ENCODE assay signal across 9 cellular contexts in the genomic region with DNA sequence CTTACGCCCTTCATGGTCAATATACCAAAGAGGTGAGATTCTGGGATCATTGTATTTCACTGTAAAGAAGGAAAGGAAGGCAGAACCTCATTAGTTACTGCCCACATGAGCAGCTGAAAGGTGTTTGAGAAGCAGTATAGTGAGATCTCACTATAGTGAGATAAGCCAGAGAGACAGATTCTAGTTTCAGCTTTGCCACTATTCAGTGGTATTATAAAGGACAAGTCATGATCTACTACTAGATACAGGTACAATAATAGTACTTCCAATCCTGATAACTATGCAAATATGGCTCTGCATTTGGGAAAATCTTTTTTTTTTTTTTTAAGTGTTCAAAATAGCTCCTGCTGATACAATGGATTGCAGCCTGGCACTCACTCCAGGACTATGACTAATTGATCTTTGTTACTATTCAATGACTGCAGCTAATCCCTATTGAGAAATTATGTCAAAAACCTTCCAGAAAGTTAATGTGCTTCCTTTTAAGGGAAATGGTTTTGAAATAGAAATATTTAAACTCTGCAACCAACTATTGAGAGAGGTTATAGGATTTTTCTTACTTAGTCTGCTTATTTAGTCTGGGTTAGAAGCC. TPM values are rescaled to one million over a fixed set of nuclear protein-coding genes. Genes with fewer than 3 reads are reported as not detected.
DNase-seq lines count a peak whose midpoint lies in the region; ATAC-seq and TF ChIP-seq lines count a peak whose summit lies in the region.
"Had no signal": no experiment of that assay in that cellular context is flagged by ENCODE, and none has a peak within 500 bp of the region (broad histone marks: within the 10 kb centered on the region; RNA-seq: fewer than 3 reads in every experiment).

No MANE protein-coding gene starts in this region.

- no peaks in the 10 kb centered on the region for H3K36me3 Mint-ChIP-seq in activated naive CD8-positive, alpha-beta T cell treated with anti-CD3 and anti-CD28 coated beads for 36 hours
- H3K36me3 Mint-ChIP-seq in nephron progenitor cell (ENCODE audit: low read depth) = peaks cover 48% of the 10 kb centered on the region

- H3K4me3 Mint-ChIP-seq in activated naive CD8-positive, alpha-beta T cell treated with anti-CD3 and anti-CD28 coated beads for 36 hours = no peak overlapping the region
- no peak overlapping the region for H3K4me3 Mint-ChIP-seq in nephron progenitor cell

- ATAC-seq in GM18519 (IDR thresholded peaks at IDR 0.05; ENCODE audit: low FRiP score, unreplicated experiment) (peak; percentile 36), HG02885 (IDR thresholded peaks at IDR 0.05; ENCODE audit: poor library complexity, unreplicated experiment) (peak; percentile 52)

- no peaks in the 10 kb centered on the region for H3K27me3 Mint-ChIP-seq in activated naive CD8-positive, alpha-beta T cell treated with anti-CD3 and anti-CD28 coated beads for 36 hours
- no peaks in the 10 kb centered on the region for H3K27me3 Mint-ChIP-seq in nephron progenitor cell (ENCODE audit: low read depth, poor library complexity)

- H3K27ac Mint-ChIP-seq in activated naive CD8-positive, alpha-beta T cell treated with anti-CD3 and anti-CD28 coated beads for 36 hours = no peak overlapping the region
- no peak overlapping the region for H3K27ac Mint-ChIP-seq in nephron progenitor cell

- TF ChIP-seq CTCF in nephron progenitor cell (IDR thresholded peaks at IDR 0.05) = no peak

- DNase-seq in amniotic epithelial cell (ENCODE audit: low read depth) = peak; percentile 59
- peak; percentile 19 for DNase-seq in myocyte (ENCODE audit: low read depth)
- no peak for DNase-seq in activated naive CD8-positive, alpha-beta T cell treated with anti-CD3 and anti-CD28 coated beads for 36 hours
- no peak for DNase-seq in nephron progenitor cell
- DNase-seq in activated CD4-positive, alpha-beta T cell treated with anti-CD3 and anti-CD28 coated beads, Interleukin-2, amount 50 U/mL, for 48 hours = no peak
- DNase-seq in C1 segment of cervical spinal cord (lab: John Stamatoyannopoulos, UW) = no peak

- no peaks in the 10 kb centered on the region for H3K4me1 Mint-ChIP-seq in activated naive CD8-positive, alpha-beta T cell treated with anti-CD3 and anti-CD28 coated beads for 36 hours
- peaks cover 10% of the 10 kb centered on the region for H3K4me1 Mint-ChIP-seq in nephron progenitor cell

- H3K9me3 Mint-ChIP-seq in activated naive CD8-positive, alpha-beta T cell treated with anti-CD3 and anti-CD28 coated beads for 36 hours = no peaks in the 10 kb centered on the region
- H3K9me3 Mint-ChIP-seq in nephron progenitor cell = no peaks in the 10 kb centered on the region

RNA-seq across cellular contexts. Expression of gene DLAT, which starts 8.3 kb away (rescaled TPM):
- total RNA-seq in myocyte = 41.9 and 65.1 TPM in 2 replicates
- polyA plus RNA-seq in myocyte (2012) = 15.0 TPM
- total RNA-seq in activated naive CD8-positive, alpha-beta T cell treated with anti-CD3 and anti-CD28 coated beads for 36 hours = 10 to 100 TPM; 71.7 to 76.2 TPM

RNA-seq across cellular contexts. Expression of gene PIH1D2, which starts 57.0 kb away (rescaled TPM):
- total RNA-seq in myocyte = 1.1 and 1.5 TPM in 2 replicates
- polyA plus RNA-seq in myocyte (2012) = 1.6 TPM
- under 1 TPM; 0.32 to 0.82 TPM for total RNA-seq in activated naive CD8-positive, alpha-beta T cell treated with anti-CD3 and anti-CD28 coated beads for 36 hours
- total RNA-seq: mononuclear cell had no signal

RNA-seq across cellular contexts. Expression of gene NKAPD1, which starts 57.2 kb away (rescaled TPM):
- total RNA-seq in myocyte = 20.6 and 29.3 TPM in 2 replicates
- 16.7 TPM for polyA plus RNA-seq in myocyte (2012)
- 10 to 100 TPM; 28.5 to 31.7 TPM for total RNA-seq in activated naive CD8-positive, alpha-beta T cell treated with anti-CD3 and anti-CD28 coated beads for 36 hours

Comparison
In these comparisons a context has a peak if more than half of its experiments do, and no peak if none do; other contexts are left out.
1. DNase-seq: peak in amniotic epithelial cell (single experiment) and myocyte (single experiment); none in activated naive CD8-positive, alpha-beta T cell treated with anti-CD3 and anti-CD28 coated beads for 36 hours (single experiment), nephron progenitor cell (single experiment), activated CD4-positive, alpha-beta T cell treated with anti-CD3 and anti-CD28 coated beads, Interleukin-2, amount 50 U/mL, for 48 hours (0 of 2) and C1 segment of cervical spinal cord (0 of 14).